ENCODE assay signal across 8 cellular contexts in genomic region chr11:116771935-116772334, GRCh38.
A peak's percentile ranks its signal among the peaks of the same experiment; 100 is the strongest.
DNase-seq lines count a peak whose midpoint lies in the region; ATAC-seq and TF ChIP-seq lines count a peak whose summit lies in the region.

No MANE protein-coding gene starts in this region.

- H3K27me3 ChIP-seq in WERI-Rb-1 (ENCODE audit: insufficient read depth, low read depth, severe bottlenecking): no peaks in the 10 kb centered on the region

- H3K27ac Mint-ChIP-seq in stimulated activated memory B cell treated with anti-CD40 and anti-IgM and Interleukin-4, amounts not matched to agents 10 μg/mL and 1 μg/mL and 100 μg/mL, for 72 hours: peak overlapping the region; percentile 93

- H3K4me3 ChIP-seq in WERI-Rb-1 (ENCODE audit: low read depth, low read length): peak overlapping the region; percentile 94
- peak overlapping the region; percentile 88 for H3K4me3 ChIP-seq in iPS-11a (ENCODE audit: low read depth, low read length)

- DNase-seq in DMS53 (lab: John Stamatoyannopoulos, UW): peak; percentile 14
- no peak for DNase-seq in DMS53 treated with DMSO at 0.1 percent for 48 hours (lab: John Stamatoyannopoulos, UW; ENCODE audit: unreplicated experiment)
- DNase-seq in WERI-Rb-1: no peak
- no peak for DNase-seq in activated CD4-positive, alpha-beta T cell treated with anti-CD3 and anti-CD28 coated beads, Interleukin-2, amount 50 U/mL, for 1 hour

- ATAC-seq in stimulated activated memory B cell treated with anti-CD40 and anti-IgM and Interleukin-4, amounts not matched to agents 10 μg/mL and 1 μg/mL and 100 μg/mL, for 72 hours: no peak
- no peak for ATAC-seq in GM18861 (IDR thresholded peaks at IDR 0.05; ENCODE audit: unreplicated experiment)
- ATAC-seq in GM21717 (IDR thresholded peaks at IDR 0.05; ENCODE audit: unreplicated experiment): no peak

- peak overlapping the region; percentile 99 for H3K4me3 Mint-ChIP-seq in stimulated activated memory B cell treated with anti-CD40 and anti-IgM and Interleukin-4, amounts not matched to agents 10 μg/mL and 1 μg/mL and 100 μg/mL, for 72 hours

- no peaks in the 10 kb centered on the region for H3K27me3 Mint-ChIP-seq in stimulated activated memory B cell treated with anti-CD40 and anti-IgM and Interleukin-4, amounts not matched to agents 10 μg/mL and 1 μg/mL and 100 μg/mL, for 72 hours

- TF ChIP-seq CTCF in WERI-Rb-1 (IDR thresholded peaks at IDR 0.05; ENCODE audit: low read depth, low read length): no peak

- H3K9me3 Mint-ChIP-seq in stimulated activated memory B cell treated with anti-CD40 and anti-IgM and Interleukin-4, amounts not matched to agents 10 μg/mL and 1 μg/mL and 100 μg/mL, for 72 hours: no peaks in the 10 kb centered on the region

- peaks cover 37% of the 10 kb centered on the region for H3K4me1 Mint-ChIP-seq in stimulated activated memory B cell treated with anti-CD40 and anti-IgM and Interleukin-4, amounts not matched to agents 10 μg/mL and 1 μg/mL and 100 μg/mL, for 72 hours

- H3K36me3 ChIP-seq in WERI-Rb-1: peaks cover 37% of the 10 kb centered on the region

- H3K9me3 ChIP-seq in WERI-Rb-1 (ENCODE audit: severe bottlenecking): no peaks in the 10 kb centered on the region

- H3K36me3 Mint-ChIP-seq in stimulated activated memory B cell treated with anti-CD40 and anti-IgM and Interleukin-4, amounts not matched to agents 10 μg/mL and 1 μg/mL and 100 μg/mL, for 72 hours: peaks cover 17% of the 10 kb centered on the region

- peak overlapping the region; percentile 98 for H3K27ac ChIP-seq in WERI-Rb-1
